ENCODE assay signal across 8 cellular contexts in the genomic region with DNA sequence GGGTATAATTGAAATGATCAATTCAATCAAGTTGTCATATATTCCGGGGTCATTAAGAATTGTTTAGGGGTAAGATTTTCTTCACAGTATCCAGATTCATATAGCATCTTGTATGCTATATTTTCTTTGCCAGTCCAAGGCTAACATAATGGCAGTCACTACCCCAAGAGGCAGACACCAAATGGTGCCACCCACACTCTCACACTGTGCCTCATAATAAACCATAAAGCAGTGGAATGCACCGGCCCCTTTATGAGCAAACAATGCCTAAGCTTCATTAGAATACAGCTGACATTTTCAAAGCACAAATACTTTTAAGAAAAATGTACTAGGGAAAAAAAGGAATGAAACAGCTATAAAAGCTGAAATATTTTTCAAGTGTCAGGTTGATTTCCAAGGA.
DNase-seq lines count a peak whose midpoint lies in the region; TF ChIP-seq lines count a peak whose summit lies in the region.

No MANE protein-coding gene starts in this region.

- H3K9me3 Mint-ChIP-seq in activated naive CD8-positive, alpha-beta T cell (ENCODE audit: low read depth): no peaks in the 10 kb centered on the region

- CTCF ChIA-PET in HEK293T (lab: Yijun Ruan, JAX): interaction anchor here (0.6 kb wide), 1 partner anchor 154 kb away, joined by 6 read pairs; no protein-coding TSS in a partner anchor

- H3K27me3 Mint-ChIP-seq in activated naive CD8-positive, alpha-beta T cell: no peaks in the 10 kb centered on the region

- H3K4me1 Mint-ChIP-seq in activated naive CD8-positive, alpha-beta T cell (ENCODE audit: low read depth): peaks cover 33% of the 10 kb centered on the region

- peak overlapping the region; percentile 89 for H3K4me3 Mint-ChIP-seq in activated naive CD8-positive, alpha-beta T cell

- peak overlapping the region; percentile 81 for H3K27ac Mint-ChIP-seq in activated naive CD8-positive, alpha-beta T cell

- DNase-seq in NCI-H446 (lab: John Stamatoyannopoulos, UW) (peak; percentile 19 to 29), NCI-H446 treated with DMSO at 0.1 percent for 48 hours (lab: John Stamatoyannopoulos, UW) (no peak), HEK293T (ENCODE audit: extremely low spot score) (peak; percentile 10), NCI-H2171 (lab: John Stamatoyannopoulos, UW) (peak; percentile 3), iPS-NIHi11 (ENCODE audit: low spot score) (peak; percentile 29), T-helper 9 cell (no peak)
- peak; percentile 49 for DNase-seq in stimulated activated CD4-positive, alpha-beta T cell treated with anti-CD3 and anti-CD28 coated beads, Interleukin-1b, Interleukin-23, amount 100 ng/mL, for 48 hours

- peaks cover 4% of the 10 kb centered on the region for H3K36me3 Mint-ChIP-seq in activated naive CD8-positive, alpha-beta T cell

- POLR2A ChIA-PET in HEK293T (lab: Yijun Ruan, JAX): interaction anchor here (1.0 kb wide), 1 partner anchor 19 kb away, joined by 3 read pairs; no protein-coding TSS in a partner anchor

TF ChIP-seq in HEK293T, 16 proteins besides CTCF, POLR2A, EP300 and RAD21:
- TF ChIP-seq SP1 (IDR thresholded peaks at IDR 0.05) (no peak), FOXA1 (IDR thresholded peaks at IDR 0.05) (no peak), ARNT (IDR thresholded peaks at IDR 0.05) (no peak)

Comparison
In these comparisons a context has a peak if more than half of its experiments do, and no peak if none do; other contexts are left out.
1. DNase-seq: peak in NCI-H446 (2 of 2), HEK293T (single experiment), NCI-H2171 (single experiment), iPS-NIHi11 (single experiment) and stimulated activated CD4-positive, alpha-beta T cell treated with anti-CD3 and anti-CD28 coated beads, Interleukin-1b, Interleukin-23, amount 100 ng/mL, for 48 hours (single experiment); none in NCI-H446 treated with DMSO at 0.1 percent for 48 hours (single experiment) and T-helper 9 cell (single experiment).